ENCODE assay signal across 13 cellular contexts in genomic region chr5:35598707-35599370, GRCh38. TPM values are rescaled to one million over a fixed set of nuclear protein-coding genes. Genes with fewer than 3 reads are reported as not detected.
DNase-seq lines count a peak whose midpoint lies in the region; ATAC-seq and TF ChIP-seq lines count a peak whose summit lies in the region.
"Had no signal": no experiment of that assay in that cellular context is flagged by ENCODE, and none has a peak within 500 bp of the region (broad histone marks: within the 10 kb centered on the region; RNA-seq: fewer than 3 reads in every experiment).

No MANE protein-coding gene starts in this region.

- no peak overlapping the region for H2BK12ac ChIP-seq in trophoblast cell (ENCODE audit: low read length)

- H2AFZ ChIP-seq in trophoblast cell (ENCODE audit: insufficient read depth, low read length, poor library complexity) (no peak overlapping the region), GM23248 (no peak overlapping the region)

- in situ Hi-C loops in GM23248 (cut with MboI): no loop called here

- H2AK5ac ChIP-seq in trophoblast cell (ENCODE audit: low read length): no peak overlapping the region

- no peaks in the 10 kb centered on the region for H3K79me1 ChIP-seq in trophoblast cell (ENCODE audit: low read length)

- peak; percentile 50 for ATAC-seq in GM19463 (IDR thresholded peaks at IDR 0.05; ENCODE audit: unreplicated experiment)
- ATAC-seq: activated T-helper 17 cell treated with anti-CD3 and anti-CD28 coated beads, Interleukin-2, amount 50 U/mL, for 72 hours had no signal

- H3K4me3 ChIP-seq in colonic mucosa (no peak overlapping the region), trophoblast cell (ENCODE audit: low read depth, low read length) (no peak overlapping the region), GM23248 (no peak overlapping the region)
- H3K4me3 ChIP-seq: lung had no signal

- DNase-seq in NCI-H524 (lab: John Stamatoyannopoulos, UW): peak; percentile 16 to 62
- peak; percentile 62 for DNase-seq in colonic mucosa
- peak; percentile 42 for DNase-seq in renal cortical epithelial cell (ENCODE audit: low read depth)
- no peak for DNase-seq in trophoblast cell
- DNase-seq in GM23248: no peak
- no peak for DNase-seq in HPDE6-E6E7 (ENCODE audit: extremely low spot score)
- DNase-seq: activated B cell treated with CpG ODN at 0.5 μM for 24 hours, caudate nucleus, GOT3, NCI-H1105 had no signal

- H3K79me2 ChIP-seq in trophoblast cell (ENCODE audit: control insufficient read depth, insufficient read depth, low read length, poor library complexity): no peaks in the 10 kb centered on the region
- no peaks in the 10 kb centered on the region for H3K79me2 ChIP-seq in GM23248 (ENCODE audit: insufficient read depth)

- H3K18ac ChIP-seq in trophoblast cell (ENCODE audit: low read length): no peak overlapping the region

- no peak overlapping the region for H3K4me2 ChIP-seq in trophoblast cell (ENCODE audit: low read length)
- no peak overlapping the region for H3K4me2 ChIP-seq in GM23248 (ENCODE audit: unreplicated experiment)

- H2BK5ac ChIP-seq in trophoblast cell (ENCODE audit: low read depth, low read length, poor library complexity): no peak overlapping the region

- no peaks in the 10 kb centered on the region for H3K9me3 ChIP-seq in colonic mucosa
- no peaks in the 10 kb centered on the region for H3K9me3 ChIP-seq in trophoblast cell (ENCODE audit: insufficient read depth, low read depth, low read length)
- no peaks in the 10 kb centered on the region for H3K9me3 ChIP-seq in GM23248 (ENCODE audit: low read depth)

- no peaks in the 10 kb centered on the region for H3K4me1 ChIP-seq in colonic mucosa
- no peaks in the 10 kb centered on the region for H3K4me1 ChIP-seq in trophoblast cell (ENCODE audit: control insufficient read depth in 1 of 2, insufficient read depth in 2 of 2, low read length in 2 of 2)
- H3K4me1 ChIP-seq in GM23248 (ENCODE audit: insufficient read depth): no peaks in the 10 kb centered on the region

- H3K27me3 ChIP-seq in colonic mucosa (no peaks in the 10 kb centered on the region), trophoblast cell (ENCODE audit: insufficient read depth, low read length) (no peaks in the 10 kb centered on the region), GM23248 (replicated peaks; ENCODE audit: insufficient read depth) (no peaks in the 10 kb centered on the region; the same call in 1 of the 2 replicates)

- H4K20me1 ChIP-seq in GM23248 (ENCODE audit: insufficient read depth): no peaks in the 10 kb centered on the region

- no peak overlapping the region for H3K23ac ChIP-seq in trophoblast cell (ENCODE audit: low read length)

- no peaks in the 10 kb centered on the region for H3F3A ChIP-seq in GM23248 (ENCODE audit: insufficient read depth)

- no peak overlapping the region for H2BK120ac ChIP-seq in trophoblast cell (ENCODE audit: insufficient read depth, low read length, poor library complexity)

- no peaks in the 10 kb centered on the region for H3K9me2 ChIP-seq in GM23248 (ENCODE audit: insufficient read depth)

- WGBS in trophoblast cell (ENCODE audit: extremely low coverage, insufficient coverage, insufficient read length): no CpG with 5 or more reads among the region's 2 CpGs
- 80 to 86% methylated on average over 2 of the region's 2 CpGs for WGBS in GM23248 (ENCODE audit: low coverage in 1 of 2, low lambda C conversion rate in 2 of 2, missing lambda C conversion rate in 2 of 2), 2 experiments

- H3K9ac ChIP-seq in colonic mucosa (ENCODE audit: low read depth in 2 of 2, low read length in 2 of 2): no peak overlapping the region
- no peak overlapping the region for H3K9ac ChIP-seq in trophoblast cell (ENCODE audit: low read length)
- H3K9ac ChIP-seq in GM23248: no peak overlapping the region

- no peak for TF ChIP-seq CTCF in colonic mucosa (IDR thresholded peaks at IDR 0.05)

- no peak overlapping the region for H4K8ac ChIP-seq in trophoblast cell (ENCODE audit: low read depth, low read length)

- H3K14ac ChIP-seq in trophoblast cell (ENCODE audit: low read length): no peak overlapping the region

- no peak overlapping the region for H4K91ac ChIP-seq in trophoblast cell (ENCODE audit: low read depth, low read length)

- H3K36me3 ChIP-seq in colonic mucosa (no peaks in the 10 kb centered on the region), trophoblast cell (ENCODE audit: control insufficient read depth in 1 of 2, insufficient read depth in 2 of 2, low read length in 2 of 2) (no peaks in the 10 kb centered on the region), GM23248 (ENCODE audit: low read depth) (no peaks in the 10 kb centered on the region)

- intact Hi-C loops in colonic mucosa (cut with DNase I): no loop called here

- no peak overlapping the region for H3K27ac ChIP-seq in colonic mucosa
- no peak overlapping the region for H3K27ac ChIP-seq in trophoblast cell (ENCODE audit: low read depth, low read length)
- H3K27ac ChIP-seq in GM23248: no peak overlapping the region

- no peak overlapping the region for H4K12ac ChIP-seq in trophoblast cell (ENCODE audit: low read depth, low read length)

- no peak overlapping the region for H3K4ac ChIP-seq in trophoblast cell (ENCODE audit: low read depth, low read length)

RNA-seq across cellular contexts. Expression of gene SPEF2, which starts 18.8 kb away (rescaled TPM):
- total RNA-seq in colonic mucosa (1 to 10 TPM; 3.3 to 6.0 TPM), renal cortical epithelial cell (2.4 and 11.2 TPM in 2 replicates)
- polyA plus RNA-seq in trophoblast cell (2013): 1.4 and 1.9 TPM in 2 replicates
- 3.3 and 5.3 TPM in 2 replicates for total RNA-seq in GM23248 (2014; rRNA removed; shearing (Covaris generic))
- polyA plus RNA-seq in GM23248 (2016; fragmentation: Nextera tagmentation; extraction: Ambion mirVana): 4.6 and 6.7 TPM in 2 replicates

Comparison
In these comparisons a context has a peak if more than half of its experiments do, and no peak if none do; other contexts are left out.
1. DNase-seq: peak in NCI-H524 (2 of 2), colonic mucosa (single experiment) and renal cortical epithelial cell (single experiment); none in trophoblast cell (0 of 2), GM23248 (single experiment) and HPDE6-E6E7 (single experiment).